In genomic region chr1:53483170-53483569, GRCh38 we compare ENCODE assay signal across 10 cellular contexts. TPM values are rescaled to one million over a fixed set of nuclear protein-coding genes. Genes with fewer than 3 reads are reported as not detected.
"Had no signal": no experiment of that assay in that cellular context is flagged by ENCODE, and none has a peak within 500 bp of the region (broad histone marks: within the 10 kb centered on the region; RNA-seq: fewer than 3 reads in every experiment).

No MANE protein-coding gene starts in this region.

- H3K9me3 Mint-ChIP-seq: H9, IgD-negative memory B cell had no signal

- H3K27ac Mint-ChIP-seq: H9, IgD-negative memory B cell had no signal

- FAIRE-seq: H54, HepG2 had no signal

- H3K36me3 Mint-ChIP-seq: IgD-negative memory B cell had no signal

- H3K4me2 ChIP-seq: KMS-11 had no signal

- DNase-seq: GOT3, H9, HCEC 1CT, KBM-7 had no signal

- H3K27ac ChIP-seq: HL-60, KMS-11 had no signal

- ATAC-seq: HepG2 had no signal

- H3K9ac ChIP-seq: KMS-11 had no signal

- H3K4me3 Mint-ChIP-seq: H9, IgD-negative memory B cell had no signal

RNA-seq across cellular contexts. Expression of gene DMRTB1, which starts 24.0 kb away (rescaled TPM):
- total RNA-seq: H9, HepG2, HT1080 had no signal
- polyA plus RNA-seq: HepG2, IgD-negative memory B cell had no signal
